Comparison of ENCODE assay signal across 1 cellular context in the genomic region with DNA sequence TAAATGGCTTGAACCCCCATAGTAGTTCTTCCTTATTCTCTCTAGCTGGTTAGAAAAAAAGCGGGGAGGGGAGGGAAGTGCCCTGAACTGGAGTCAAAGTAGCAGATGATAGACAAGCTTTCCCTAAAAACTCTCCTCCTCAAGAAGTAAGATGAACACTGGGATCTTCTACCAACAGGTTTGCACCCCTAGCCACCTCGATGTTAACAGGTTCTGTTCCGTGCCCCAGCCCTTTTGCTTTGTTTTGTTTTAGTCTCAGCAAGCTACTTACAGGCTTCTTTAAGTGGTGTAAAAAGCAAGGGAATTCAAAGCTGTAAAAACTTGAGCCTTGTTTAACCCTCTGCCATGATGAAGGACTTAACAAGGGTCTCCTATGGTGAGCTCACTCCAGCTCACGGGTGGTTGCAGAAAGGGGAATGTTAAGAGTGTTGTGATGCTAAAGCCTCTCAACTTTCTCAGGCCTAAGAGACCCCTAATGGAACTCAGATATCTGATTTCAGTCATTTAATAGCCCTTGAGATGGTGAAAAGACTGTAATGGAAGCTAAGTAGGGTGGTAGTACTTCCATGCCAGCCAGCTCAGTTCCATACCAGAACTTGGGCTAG.
TF ChIP-seq lines count a peak whose summit lies in the region.

No MANE protein-coding gene starts in this region.

TF ChIP-seq in GM12878, 131 proteins besides CTCF, POLR2A, EP300 and RAD21:
- TF ChIP-seq, protein P1, sequence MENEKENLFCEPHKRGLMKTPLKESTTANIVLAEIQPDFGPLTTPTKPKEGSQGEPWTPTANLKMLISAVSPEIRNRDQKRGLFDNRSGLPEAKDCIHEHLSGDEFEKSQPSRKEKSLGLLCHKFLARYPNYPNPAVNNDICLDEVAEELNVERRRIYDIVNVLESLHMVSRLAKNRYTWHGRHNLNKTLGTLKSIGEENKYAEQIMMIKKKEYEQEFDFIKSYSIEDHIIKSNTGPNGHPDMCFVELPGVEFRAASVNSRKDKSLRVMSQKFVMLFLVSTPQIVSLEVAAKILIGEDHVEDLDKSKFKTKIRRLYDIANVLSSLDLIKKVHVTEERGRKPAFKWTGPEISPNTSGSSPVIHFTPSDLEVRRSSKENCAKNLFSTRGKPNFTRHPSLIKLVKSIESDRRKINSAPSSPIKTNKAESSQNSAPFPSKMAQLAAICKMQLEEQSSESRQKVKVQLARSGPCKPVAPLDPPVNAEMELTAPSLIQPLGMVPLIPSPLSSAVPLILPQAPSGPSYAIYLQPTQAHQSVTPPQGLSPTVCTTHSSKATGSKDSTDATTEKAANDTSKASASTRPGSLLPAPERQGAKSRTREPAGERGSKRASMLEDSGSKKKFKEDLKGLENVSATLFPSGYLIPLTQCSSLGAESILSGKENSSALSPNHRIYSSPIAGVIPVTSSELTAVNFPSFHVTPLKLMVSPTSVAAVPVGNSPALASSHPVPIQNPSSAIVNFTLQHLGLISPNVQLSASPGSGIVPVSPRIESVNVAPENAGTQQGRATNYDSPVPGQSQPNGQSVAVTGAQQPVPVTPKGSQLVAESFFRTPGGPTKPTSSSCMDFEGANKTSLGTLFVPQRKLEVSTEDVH (IDR thresholded peaks at IDR 0.05; ENCODE audit: low read depth, partially characterized antibody) = no peak
- TF ChIP-seq BACH1 (IDR thresholded peaks at IDR 0.05; ENCODE audit: borderline replicate concordance) (no peak), TAF1 (IDR thresholded peaks at IDR 0.05; ENCODE audit: borderline replicate concordance, low read depth, low read length) (no peak), SMAD1 (IDR thresholded peaks at IDR 0.05; ENCODE audit: low read depth, partially characterized antibody) (no peak)
- TF ChIP-seq, protein P2, sequence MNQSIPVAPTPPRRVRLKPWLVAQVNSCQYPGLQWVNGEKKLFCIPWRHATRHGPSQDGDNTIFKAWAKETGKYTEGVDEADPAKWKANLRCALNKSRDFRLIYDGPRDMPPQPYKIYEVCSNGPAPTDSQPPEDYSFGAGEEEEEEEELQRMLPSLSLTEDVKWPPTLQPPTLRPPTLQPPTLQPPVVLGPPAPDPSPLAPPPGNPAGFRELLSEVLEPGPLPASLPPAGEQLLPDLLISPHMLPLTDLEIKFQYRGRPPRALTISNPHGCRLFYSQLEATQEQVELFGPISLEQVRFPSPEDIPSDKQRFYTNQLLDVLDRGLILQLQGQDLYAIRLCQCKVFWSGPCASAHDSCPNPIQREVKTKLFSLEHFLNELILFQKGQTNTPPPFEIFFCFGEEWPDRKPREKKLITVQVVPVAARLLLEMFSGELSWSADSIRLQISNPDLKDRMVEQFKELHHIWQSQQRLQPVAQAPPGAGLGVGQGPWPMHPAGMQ (IDR thresholded peaks at IDR 0.05; ENCODE audit: borderline replicate concordance) = no peak
- TF ChIP-seq, protein P3, sequence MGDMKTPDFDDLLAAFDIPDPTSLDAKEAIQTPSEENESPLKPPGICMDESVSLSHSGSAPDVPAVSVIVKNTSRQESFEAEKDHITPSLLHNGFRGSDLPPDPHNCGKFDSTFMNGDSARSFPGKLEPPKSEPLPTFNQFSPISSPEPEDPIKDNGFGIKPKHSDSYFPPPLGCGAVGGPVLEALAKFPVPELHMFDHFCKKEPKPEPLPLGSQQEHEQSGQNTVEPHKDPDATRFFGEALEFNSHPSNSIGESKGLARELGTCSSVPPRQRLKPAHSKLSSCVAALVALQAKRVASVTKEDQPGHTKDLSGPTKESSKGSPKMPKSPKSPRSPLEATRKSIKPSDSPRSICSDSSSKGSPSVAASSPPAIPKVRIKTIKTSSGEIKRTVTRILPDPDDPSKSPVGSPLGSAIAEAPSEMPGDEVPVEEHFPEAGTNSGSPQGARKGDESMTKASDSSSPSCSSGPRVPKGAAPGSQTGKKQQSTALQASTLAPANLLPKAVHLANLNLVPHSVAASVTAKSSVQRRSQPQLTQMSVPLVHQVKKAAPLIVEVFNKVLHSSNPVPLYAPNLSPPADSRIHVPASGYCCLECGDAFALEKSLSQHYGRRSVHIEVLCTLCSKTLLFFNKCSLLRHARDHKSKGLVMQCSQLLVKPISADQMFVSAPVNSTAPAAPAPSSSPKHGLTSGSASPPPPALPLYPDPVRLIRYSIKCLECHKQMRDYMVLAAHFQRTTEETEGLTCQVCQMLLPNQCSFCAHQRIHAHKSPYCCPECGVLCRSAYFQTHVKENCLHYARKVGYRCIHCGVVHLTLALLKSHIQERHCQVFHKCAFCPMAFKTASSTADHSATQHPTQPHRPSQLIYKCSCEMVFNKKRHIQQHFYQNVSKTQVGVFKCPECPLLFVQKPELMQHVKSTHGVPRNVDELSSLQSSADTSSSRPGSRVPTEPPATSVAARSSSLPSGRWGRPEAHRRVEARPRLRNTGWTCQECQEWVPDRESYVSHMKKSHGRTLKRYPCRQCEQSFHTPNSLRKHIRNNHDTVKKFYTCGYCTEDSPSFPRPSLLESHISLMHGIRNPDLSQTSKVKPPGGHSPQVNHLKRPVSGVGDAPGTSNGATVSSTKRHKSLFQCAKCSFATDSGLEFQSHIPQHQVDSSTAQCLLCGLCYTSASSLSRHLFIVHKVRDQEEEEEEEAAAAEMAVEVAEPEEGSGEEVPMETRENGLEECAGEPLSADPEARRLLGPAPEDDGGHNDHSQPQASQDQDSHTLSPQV (IDR thresholded peaks at IDR 0.05) = no peak
